In the genomic region with DNA sequence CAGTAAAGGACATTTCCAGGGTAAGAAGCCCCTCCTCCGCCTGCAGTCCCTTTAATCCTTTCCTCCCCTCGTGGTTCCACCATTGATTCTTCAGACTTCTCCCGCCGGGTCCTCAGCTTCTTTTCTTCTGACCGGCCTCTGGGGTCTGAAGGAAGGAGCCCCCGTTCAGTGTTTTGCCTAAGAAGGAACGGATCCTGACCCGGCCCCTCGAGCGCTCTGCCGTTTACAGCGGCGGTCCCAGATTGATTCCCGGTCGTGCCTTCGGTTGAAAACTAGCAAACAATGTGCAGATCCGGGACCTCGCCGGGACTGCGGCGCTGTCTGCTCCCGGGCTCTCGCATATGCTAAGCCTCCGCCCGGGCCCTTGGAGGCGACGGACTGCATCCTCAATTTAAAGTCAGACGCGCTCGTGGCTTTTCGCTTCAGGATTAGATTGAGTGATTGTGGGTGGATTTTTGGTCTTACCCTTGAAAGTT, we compare ENCODE assay signal across 8 cellular contexts. TPM values are rescaled to one million over a fixed set of nuclear protein-coding genes. Genes with fewer than 3 reads are reported as not detected.
A peak's percentile ranks its signal among the peaks of the same experiment; 100 is the strongest.
DNase-seq lines count a peak whose midpoint lies in the region; ATAC-seq and TF ChIP-seq lines count a peak whose summit lies in the region.

No MANE protein-coding gene starts in this region.

- no peaks in the 10 kb centered on the region for H3K27me3 ChIP-seq in gastroesophageal sphincter
- no peaks in the 10 kb centered on the region for H3K27me3 ChIP-seq in neural progenitor cell

- H3K27me3 Mint-ChIP-seq in neural progenitor cell (ENCODE audit: insufficient read depth, low read depth) = no peaks in the 10 kb centered on the region

- peak; percentile 40 for DNase-seq in GM10248 (ENCODE audit: extremely low spot score)
- peak; percentile 43 for DNase-seq in HPDE6-E6E7 (ENCODE audit: extremely low spot score)
- peak; percentile 68 for DNase-seq in RKO (ENCODE audit: low spot score)
- peak; percentile 54 for DNase-seq in activated naive CD4-positive, alpha-beta T cell treated with Interleukin-2 at 50 U/mL for 16 hours
- DNase-seq in neural progenitor cell (ENCODE audit: low spot score) = peak; percentile 84

- peaks cover 37% of the 10 kb centered on the region for H3K36me3 Mint-ChIP-seq in neural progenitor cell

- TF ChIP-seq POLR2A in gastroesophageal sphincter (IDR thresholded peaks at IDR 0.05) = no peak

- H3F3A ChIP-seq in neural progenitor cell (ENCODE audit: low read depth) = peaks cover 23% of the 10 kb centered on the region

- peaks cover 26% of the 10 kb centered on the region for H4K20me1 ChIP-seq in neural progenitor cell (ENCODE audit: low read depth)

- peak overlapping the region; percentile 96 for H3K4me3 Mint-ChIP-seq in neural progenitor cell

- H3K4me2 ChIP-seq in neural progenitor cell = peak overlapping the region; percentile 94

- H3K79me2 ChIP-seq in neural progenitor cell (ENCODE audit: low read depth) = peaks cover 90% of the 10 kb centered on the region

- POLR2A ChIA-PET in GM10248 (lab: Yijun Ruan, JAX) = no interaction called here

- TF ChIP-seq CTCF in GM10248 (IDR thresholded peaks at IDR 0.05; ENCODE audit: control extremely low read depth, extremely low read depth, low read depth, missing control alignments) (no peak), gastroesophageal sphincter (IDR thresholded peaks at IDR 0.05) (no peak), neural progenitor cell (IDR thresholded peaks at IDR 0.05) (no peak)

- peak overlapping the region; percentile 99 for H2AFZ ChIP-seq in neural progenitor cell (replicated peaks)

- H3K27ac ChIP-seq in gastroesophageal sphincter = peak overlapping the region; percentile 64 to 95 (median 88)
- peak overlapping the region; percentile 93 for H3K27ac ChIP-seq in neural progenitor cell
- H3K27ac ChIP-seq in temporal lobe (ENCODE audit: low read depth, low read length) = peak overlapping the region; percentile 45

- ATAC-seq in gastroesophageal sphincter (peak; percentile 40), HG03378 (IDR thresholded peaks at IDR 0.05; ENCODE audit: unreplicated experiment) (no peak)

- H3K9me3 Mint-ChIP-seq in neural progenitor cell = peaks cover 11% of the 10 kb centered on the region

- H3K4me1 ChIP-seq in gastroesophageal sphincter (peaks cover 0 to 32% (median 0%) of the 10 kb centered on the region in 3 donors), neural progenitor cell (peaks cover 22% of the 10 kb centered on the region)

- peak overlapping the region; percentile 66 for H3K9ac ChIP-seq in neural progenitor cell

- CTCF ChIA-PET in GM10248 (lab: Yijun Ruan, JAX) = no interaction called here

- TF ChIP-seq EP300 in gastroesophageal sphincter (IDR thresholded peaks at IDR 0.05) = no peak

- H3K4me3 ChIP-seq in gastroesophageal sphincter (peak overlapping the region; percentile 73 to 80), neural progenitor cell (peak overlapping the region; percentile 90)

- H3K36me3 ChIP-seq in gastroesophageal sphincter = no peaks in the 10 kb centered on the region
- peaks cover 10% of the 10 kb centered on the region for H3K36me3 ChIP-seq in neural progenitor cell

- no peaks in the 10 kb centered on the region for H3K9me3 ChIP-seq in gastroesophageal sphincter
- H3K9me3 ChIP-seq in neural progenitor cell (ENCODE audit: low read depth) = peaks cover 3% of the 10 kb centered on the region

- WGBS in gastroesophageal sphincter (ENCODE audit: low coverage in 1 of 2), 2 donors = 0% methylated on average over 7 to 13 of the region's 31 CpGs

- peak overlapping the region; percentile 88 for H3K27ac Mint-ChIP-seq in neural progenitor cell

- peaks cover 19% of the 10 kb centered on the region for H3K4me1 Mint-ChIP-seq in neural progenitor cell

RNA-seq across cellular contexts. Expression of gene DBF4, which starts 0.5 kb away (rescaled TPM):
- 1 to 10 TPM; 3.1 to 7.6 (median 6.7) TPM for total RNA-seq in gastroesophageal sphincter
- total RNA-seq in neural progenitor cell (ENCODE audit: low replicate concordance) = 87.6 and 148 TPM in 2 replicates
- 16.2 TPM for total RNA-seq in temporal lobe

RNA-seq across cellular contexts. Expression of gene SLC25A40, which starts 0.6 kb away (rescaled TPM):
- total RNA-seq in gastroesophageal sphincter = 10 to 100 TPM in 2 of 4 donors, 1 to 10 TPM in 2; 7.8 to 14.0 (median 9.5) TPM
- 21.9 and 57.3 TPM in 2 replicates for total RNA-seq in neural progenitor cell (ENCODE audit: low replicate concordance)
- total RNA-seq in temporal lobe = 17.2 TPM

RNA-seq across cellular contexts. Expression of gene ADAM22, which starts 57.3 kb away (rescaled TPM):
- total RNA-seq in gastroesophageal sphincter (1 to 10 TPM; 1.1 to 3.6 (median 1.7) TPM), neural progenitor cell (ENCODE audit: low replicate concordance) (10.7 and 13.7 TPM in 2 replicates), temporal lobe (73.5 TPM)
